In the genomic region with DNA sequence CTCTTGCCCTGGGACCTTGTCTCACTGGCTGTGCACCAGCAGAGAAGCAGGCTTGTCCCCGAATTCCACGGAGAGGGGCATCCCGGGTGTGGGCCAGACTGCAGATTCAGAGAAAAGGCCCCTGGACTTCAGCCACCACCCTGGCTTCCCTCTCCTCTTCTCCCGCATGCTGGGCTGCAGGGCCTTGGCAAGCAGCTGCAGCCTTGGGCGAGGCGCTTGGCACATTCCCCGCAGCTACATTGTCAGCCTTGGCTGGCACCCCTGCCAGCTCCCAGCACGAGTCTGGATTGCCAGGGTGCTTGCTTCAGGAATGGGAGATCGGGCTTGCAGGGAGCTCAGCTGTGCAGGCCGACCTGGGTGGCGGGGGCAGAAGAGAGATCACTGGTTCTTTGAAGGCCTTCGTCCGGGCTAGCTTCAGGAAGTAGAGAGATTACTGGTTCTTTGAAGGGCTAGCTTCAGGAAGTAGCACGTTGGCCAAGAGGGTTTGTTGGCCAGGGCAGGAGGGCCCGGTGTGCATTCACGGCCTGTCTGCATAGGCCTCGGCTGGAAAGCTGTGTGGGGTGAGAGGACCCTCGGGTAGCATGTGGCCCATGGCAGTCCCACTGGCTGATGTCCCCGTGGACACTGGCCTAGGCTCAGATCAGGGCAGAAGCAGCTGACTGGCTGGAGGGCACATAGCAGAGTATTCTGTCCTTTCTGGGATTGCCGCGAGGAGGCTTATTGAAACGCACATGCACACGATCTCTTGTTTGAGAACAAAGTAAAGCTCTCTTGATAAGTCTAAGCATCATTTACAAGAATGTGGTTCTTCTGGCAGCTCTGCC, we compare ENCODE assay signal across 6 cellular contexts. TPM values are rescaled to one million over a fixed set of nuclear protein-coding genes. Genes with fewer than 3 reads are reported as not detected.
DNase-seq lines count a peak whose midpoint lies in the region; ATAC-seq and TF ChIP-seq lines count a peak whose summit lies in the region.

No MANE protein-coding gene starts in this region.

- no peaks in the 10 kb centered on the region for H3K9me2 ChIP-seq in GM23248 (ENCODE audit: insufficient read depth)

- intact Hi-C loops in left lung (cut with DNase I): no loop called here

- no peaks in the 10 kb centered on the region for H3K36me3 ChIP-seq in GM23248 (ENCODE audit: low read depth)
- H3K36me3 ChIP-seq in left lung: peaks cover 0 to 4% of the 10 kb centered on the region in 2 donors

- TF ChIP-seq CTCF in WI38 (IDR thresholded peaks at IDR 0.05; ENCODE audit: low read depth, low read length): no peak
- no peak for TF ChIP-seq CTCF in left lung (IDR thresholded peaks at IDR 0.05)

- 38 to 46% methylated on average over 16 to 20 of the region's 23 CpGs for WGBS in GM23248 (ENCODE audit: low coverage in 1 of 2, low lambda C conversion rate in 2 of 2, missing lambda C conversion rate in 2 of 2), 2 experiments

- H3K4me3 ChIP-seq in GM23248 (peak overlapping the region; percentile 52), WI38 (ENCODE audit: low read depth, low read length) (peak overlapping the region; percentile 38), left lung (peak overlapping the region in 1 of 2 donors; percentile 71)

- no peaks in the 10 kb centered on the region for H3K9me3 ChIP-seq in GM23248 (ENCODE audit: low read depth)
- no peaks in the 10 kb centered on the region for H3K9me3 ChIP-seq in left lung

- H2AFZ ChIP-seq in GM23248: 0 out of 2 replicates have a peak overlapping the region, but pooled peaks have one; percentile 38

- DNase-seq in GM23248 (peak; percentile 59), left lung (peak in 1 of 2 donors; percentile 52), RPMI8226 (no peak)

- in situ Hi-C loops in GM23248 (cut with MboI): no loop called here

- H3K27ac ChIP-seq in GM23248 (peak overlapping the region; percentile 72), left lung (peak overlapping the region; percentile 82 to 89)

- H3K9ac ChIP-seq in GM23248: peak overlapping the region; percentile 73

- H3K79me2 ChIP-seq in GM23248 (ENCODE audit: insufficient read depth): peaks cover 23% of the 10 kb centered on the region

- H3K4me1 ChIP-seq in GM23248 (ENCODE audit: insufficient read depth): peaks cover 14% of the 10 kb centered on the region; the same call in 1 of the 2 replicates
- peaks cover 20 to 52% of the 10 kb centered on the region in 2 donors for H3K4me1 ChIP-seq in left lung

- H3K27me3 ChIP-seq in GM23248 (replicated peaks; ENCODE audit: insufficient read depth) (no peaks in the 10 kb centered on the region), left lung (no peaks in the 10 kb centered on the region)

- H3F3A ChIP-seq in GM23248 (ENCODE audit: insufficient read depth): peaks cover 5% of the 10 kb centered on the region; the same call in 1 of the 2 replicates

- H4K20me1 ChIP-seq in GM23248 (ENCODE audit: insufficient read depth): no peaks in the 10 kb centered on the region

- H3K4me2 ChIP-seq in GM23248 (ENCODE audit: unreplicated experiment): peak overlapping the region; percentile 68

- ATAC-seq in left lung (peak; percentile 2), GM18861 (IDR thresholded peaks at IDR 0.05; ENCODE audit: unreplicated experiment) (no peak), HG02870 (IDR thresholded peaks at IDR 0.05; ENCODE audit: unreplicated experiment) (no peak)

RNA-seq across cellular contexts. Expression of a gene that starts 2.7 kb away (rescaled TPM):
- 24.4 and 24.9 TPM in 2 replicates for total RNA-seq in GM23248 (2014; rRNA removed; shearing (Covaris generic))
- 9.5 and 9.8 TPM in 2 replicates for polyA plus RNA-seq in GM23248 (2016; fragmentation: Nextera tagmentation; extraction: Ambion mirVana)
- 10 to 100 TPM; 14.2 to 18.5 TPM for total RNA-seq in left lung

RNA-seq across cellular contexts. Expression of a gene that starts 3.1 kb away (rescaled TPM):
- total RNA-seq in GM23248 (2014; rRNA removed; shearing (Covaris generic)): 180 and 187 TPM in 2 replicates
- polyA plus RNA-seq in GM23248 (2016; fragmentation: Nextera tagmentation; extraction: Ambion mirVana): 317 and 326 TPM in 2 replicates
- 100 to 1,000 TPM; 218 to 243 TPM for total RNA-seq in left lung

RNA-seq across cellular contexts. Expression of a gene that starts 36.7 kb away (rescaled TPM):
- total RNA-seq in GM23248 (2014; rRNA removed; shearing (Covaris generic)): 12.5 and 13.5 TPM in 2 replicates
- 7.1 and 8.8 TPM in 2 replicates for polyA plus RNA-seq in GM23248 (2016; fragmentation: Nextera tagmentation; extraction: Ambion mirVana)
- 1 to 10 TPM; 3.0 to 3.9 TPM for total RNA-seq in left lung

RNA-seq across cellular contexts. Expression of a gene that starts 39.6 kb away (rescaled TPM):
- 11.7 and 12.5 TPM in 2 replicates for total RNA-seq in GM23248 (2014; rRNA removed; shearing (Covaris generic))
- polyA plus RNA-seq in GM23248 (2016; fragmentation: Nextera tagmentation; extraction: Ambion mirVana): 1.8 and 1.9 TPM in 2 replicates
- total RNA-seq in left lung: 10 to 100 TPM; 10.5 to 11.2 TPM

RNA-seq across cellular contexts. Expression of a gene that starts 53.5 kb away (rescaled TPM):
- 0.86 TPM in 1 of 2 replicates, not detected in the other for total RNA-seq in GM23248 (2014; rRNA removed; shearing (Covaris generic))
- polyA plus RNA-seq in GM23248 (2016; fragmentation: Nextera tagmentation; extraction: Ambion mirVana): 0.53 and 1.1 TPM in 2 replicates
- under 1 TPM; 0.55 to 0.60 TPM for total RNA-seq in left lung
